3 cellular contexts compared by ENCODE assay signal in genomic region chr11:32561835-32562234, GRCh38.
A peak's percentile ranks its signal among the peaks of the same experiment; 100 is the strongest.
TF ChIP-seq lines count a peak whose summit lies in the region.

No MANE protein-coding gene starts in this region.

TF ChIP-seq in SK-N-SH, 30 proteins besides CTCF, POLR2A, EP300 and RAD21 (continued from another document and continues in another):
- TF ChIP-seq RFX5 (IDR thresholded peaks at IDR 0.05; ENCODE audit: low read length): no peak
- TF ChIP-seq MAX (IDR thresholded peaks at IDR 0.05; ENCODE audit: low read depth): no peak
- TF ChIP-seq TAF1 (IDR thresholded peaks at IDR 0.05; ENCODE audit: borderline replicate concordance, low read depth, low read length): no peak
- no peak for TF ChIP-seq CHD2 (IDR thresholded peaks at IDR 0.05; ENCODE audit: low read length, partially characterized antibody)
- TF ChIP-seq PBX3 (IDR thresholded peaks at IDR 0.05): no peak
- TF ChIP-seq SIN3A (IDR thresholded peaks at IDR 0.05; ENCODE audit: borderline replicate concordance, low read depth, low read length): no peak
- no peak for TF ChIP-seq REST (IDR thresholded peaks at IDR 0.05; ENCODE audit: low read depth, low read length)
- TF ChIP-seq POLR2AphosphoS5 (IDR thresholded peaks at IDR 0.05; ENCODE audit: low read depth, low read length): no peak
- TF ChIP-seq IRF3 (IDR thresholded peaks at IDR 0.05; ENCODE audit: low read depth, low read length): no peak

TF ChIP-seq in SK-N-SH treated with all-trans-retinoic acid at 6 μM for 48 hours, 23 proteins besides CTCF, POLR2A, EP300 and RAD21 (continued from another document):
- no peak for TF ChIP-seq ESRRG (CRISPR knock-in tag; IDR thresholded peaks at IDR 0.05)
- no peak for TF ChIP-seq TCF4 (CRISPR knock-in tag; IDR thresholded peaks at IDR 0.05; ENCODE audit: borderline replicate concordance)
- TF ChIP-seq ISL1 (CRISPR knock-in tag; IDR thresholded peaks at IDR 0.05): no peak
- TF ChIP-seq OSR1 (CRISPR knock-in tag; IDR thresholded peaks at IDR 0.05): no peak
- TF ChIP-seq ZNF565 (CRISPR knock-in tag; conservative IDR thresholded peaks at IDR 0.05; ENCODE audit: low read depth): no peak
- no peak for TF ChIP-seq SNAI2 (CRISPR knock-in tag; IDR thresholded peaks at IDR 0.05)
TF ChIP-seq in SK-N-SH treated with all-trans-retinoic acid at 6 μM for 48 hours: peak in this region for 0.

TF ChIP-seq in HEK293, 187 proteins besides CTCF, POLR2A, EP300 and RAD21:
- TF ChIP-seq ZNF362 (tag by site-specific recombination; IDR thresholded peaks at IDR 0.05): peak; percentile 49; the same call in 1 of the 2 replicates
- TF ChIP-seq INSM2 (tag by site-specific recombination; IDR thresholded peaks at IDR 0.05): no peak
